In genomic region chr4:18128241-18128640, GRCh38 we compare ENCODE assay signal across 27 cellular contexts.
"Had no signal": no experiment of that assay in that cellular context is flagged by ENCODE, and none has a peak within 500 bp of the region (broad histone marks: within the 10 kb centered on the region; RNA-seq: fewer than 3 reads in every experiment).

No MANE protein-coding gene starts in this region.

- H3K4me3 Mint-ChIP-seq: nephron; neural progenitor cell; stimulated activated effector memory CD8-positive, alpha-beta T cell treated with anti-CD3 and anti-CD28 coated beads, Interleukin-12 subunit alpha, Interleukin-12 subunit beta, amount 100 ng/mL, for 72 hours; stimulated activated naive B cell treated with anti-CD40 and anti-IgM and Interleukin-4, amounts not matched to agents 10 μg/mL and 1 μg/mL and 100 μg/mL, for 72 hours; stimulated activated naive CD8-positive, alpha-beta T cell treated with anti-CD3 and anti-CD28 coated beads, Interleukin-15, Interleukin-2, amounts not matched to agents 100 ng/mL and 50 ng/mL, for 24 hours had no signal

- H3K27ac ChIP-seq: neural progenitor cell, ovary, parathyroid adenoma, psoas muscle, right lobe of liver, sigmoid colon, stomach, thoracic aorta, thyroid gland, tibial nerve, upper lobe of left lung, vagina had no signal

- H3K9ac ChIP-seq: neural progenitor cell, parathyroid adenoma had no signal

- H3K27me3 ChIP-seq: neural progenitor cell, ovary, right lobe of liver, sigmoid colon, stomach, thyroid gland, tibial nerve, upper lobe of left lung, vagina had no signal

- FAIRE-seq: small intestine, urothelium cell line had no signal

- H3K79me2 ChIP-seq: parathyroid adenoma had no signal

- DNase-seq: occipital lobe; ovary; posterior cingulate gyrus; psoas muscle; right cardiac atrium; right lobe of liver; sigmoid colon; small intestine; stimulated activated CD4-positive, alpha-beta T cell treated with anti-CD3 and anti-CD28 coated beads, Interleukin-15, amount 100 ng/mL, for 24 hours; stimulated activated CD4-positive, alpha-beta T cell treated with anti-CD3 and anti-CD28 coated beads, Interleukin-2, amount 100 ng/mL, for 24 hours; stimulated activated CD4-positive, alpha-beta T cell treated with anti-CD3 and anti-CD28 coated beads, Interleukin-2, amount 100 ng/mL, for 48 hours; stimulated activated CD4-positive, alpha-beta T cell treated with anti-CD3 and anti-CD28 coated beads, Interleukin-4, amount 100 ng/mL, for 24 hours; stimulated activated naive B cell treated with anti-CD40 and anti-IgM and Interleukin-4, amounts not matched to agents 10 μg/mL and 1 μg/mL and 100 μg/mL, for 72 hours; stimulated activated naive CD4-positive, alpha-beta T cell treated with Interleukin-2 at 50 U/mL for 16 hours; stomach; thyroid gland; upper lobe of left lung had no signal

- H3K9me3 ChIP-seq: ovary, psoas muscle, right lobe of liver, sigmoid colon, stomach, thoracic aorta, thyroid gland, tibial nerve, upper lobe of left lung, vagina had no signal

- H3K4me3 ChIP-seq: neural progenitor cell, ovary, psoas muscle, right lobe of liver, sigmoid colon, stomach, thoracic aorta, thyroid gland, tibial nerve, upper lobe of left lung, vagina had no signal

- H3K36me3 Mint-ChIP-seq: neural progenitor cell; stimulated activated effector memory CD8-positive, alpha-beta T cell treated with anti-CD3 and anti-CD28 coated beads, Interleukin-12 subunit alpha, Interleukin-12 subunit beta, amount 100 ng/mL, for 72 hours; stimulated activated naive B cell treated with anti-CD40 and anti-IgM and Interleukin-4, amounts not matched to agents 10 μg/mL and 1 μg/mL and 100 μg/mL, for 72 hours had no signal

- H3K27ac Mint-ChIP-seq: nephron; neural progenitor cell; progenitor cell of endocrine pancreas; stimulated activated effector memory CD8-positive, alpha-beta T cell treated with anti-CD3 and anti-CD28 coated beads, Interleukin-12 subunit alpha, Interleukin-12 subunit beta, amount 100 ng/mL, for 72 hours; stimulated activated naive B cell treated with anti-CD40 and anti-IgM and Interleukin-4, amounts not matched to agents 10 μg/mL and 1 μg/mL and 100 μg/mL, for 72 hours; stimulated activated naive CD8-positive, alpha-beta T cell treated with anti-CD3 and anti-CD28 coated beads, Interleukin-15, Interleukin-2, amounts not matched to agents 100 ng/mL and 50 ng/mL, for 24 hours had no signal

- H3K4me1 Mint-ChIP-seq: nephron; neural progenitor cell; stimulated activated effector memory CD8-positive, alpha-beta T cell treated with anti-CD3 and anti-CD28 coated beads, Interleukin-12 subunit alpha, Interleukin-12 subunit beta, amount 100 ng/mL, for 72 hours; stimulated activated naive B cell treated with anti-CD40 and anti-IgM and Interleukin-4, amounts not matched to agents 10 μg/mL and 1 μg/mL and 100 μg/mL, for 72 hours had no signal

- H3K27me3 Mint-ChIP-seq: progenitor cell of endocrine pancreas had no signal

- H3K4me2 ChIP-seq: neural progenitor cell had no signal

- H2AFZ ChIP-seq: neural progenitor cell, parathyroid adenoma had no signal

- H3K36me3 ChIP-seq: neural progenitor cell, ovary, right lobe of liver, sigmoid colon, stomach, thoracic aorta, thyroid gland, tibial nerve, upper lobe of left lung, vagina had no signal

- H3K9me3 Mint-ChIP-seq: nephron; neural progenitor cell; stimulated activated effector memory CD8-positive, alpha-beta T cell treated with anti-CD3 and anti-CD28 coated beads, Interleukin-12 subunit alpha, Interleukin-12 subunit beta, amount 100 ng/mL, for 72 hours; stimulated activated naive B cell treated with anti-CD40 and anti-IgM and Interleukin-4, amounts not matched to agents 10 μg/mL and 1 μg/mL and 100 μg/mL, for 72 hours; stimulated activated naive CD8-positive, alpha-beta T cell treated with anti-CD3 and anti-CD28 coated beads, Interleukin-15, Interleukin-2, amounts not matched to agents 100 ng/mL and 50 ng/mL, for 24 hours had no signal

- H3K4me1 ChIP-seq: neural progenitor cell, parathyroid adenoma, psoas muscle, right lobe of liver, sigmoid colon, stomach, thyroid gland, tibial nerve, upper lobe of left lung, vagina had no signal

- ATAC-seq: psoas muscle; right cardiac atrium; right lobe of liver; stimulated activated effector memory CD8-positive, alpha-beta T cell treated with anti-CD3 and anti-CD28 coated beads, Interleukin-12 subunit alpha, Interleukin-12 subunit beta, amount 100 ng/mL, for 72 hours; stimulated activated naive B cell treated with anti-CD40 and anti-IgM and Interleukin-4, amounts not matched to agents 10 μg/mL and 1 μg/mL and 100 μg/mL, for 72 hours had no signal
